Comparison of ENCODE assay signal across 1 cellular context in the genomic region with DNA sequence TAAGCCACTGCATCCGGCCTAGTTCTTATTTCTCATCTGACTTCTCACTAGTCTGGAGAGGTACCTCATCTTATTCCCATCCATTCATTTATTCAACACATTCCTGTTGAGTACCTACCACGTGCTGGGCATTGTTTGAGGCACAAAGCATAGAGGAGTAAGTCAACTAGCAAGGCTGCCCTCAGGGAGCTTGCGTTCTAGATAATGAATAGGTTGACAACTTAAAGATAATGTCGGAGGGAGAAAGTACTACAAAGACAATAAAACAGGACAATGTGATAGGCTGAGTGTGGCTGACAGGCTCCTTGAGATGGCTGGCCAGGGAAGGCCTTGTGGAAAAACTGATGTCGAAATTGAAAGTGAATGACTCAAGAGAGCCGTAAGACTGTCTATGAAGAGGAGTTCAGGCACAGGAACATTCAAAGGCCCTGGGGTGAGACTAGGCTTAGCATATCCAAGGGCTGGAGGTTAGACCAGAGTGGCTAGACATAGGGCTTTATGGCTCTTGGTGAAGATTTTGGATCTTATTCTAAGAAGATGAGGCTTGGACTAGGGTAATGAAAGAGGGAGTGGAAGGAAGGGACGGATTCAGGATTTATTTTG.
TF ChIP-seq lines count a peak whose summit lies in the region.

No MANE protein-coding gene starts in this region.

TF ChIP-seq in HEK293, 187 proteins besides CTCF, POLR2A, EP300 and RAD21:
- TF ChIP-seq SP2 (tag by site-specific recombination; IDR thresholded peaks at IDR 0.05) (no peak), ZNF623 (tag by site-specific recombination; IDR thresholded peaks at IDR 0.05) (peak; percentile 53)
